ENCODE assay signal across 7 cellular contexts in the genomic region with DNA sequence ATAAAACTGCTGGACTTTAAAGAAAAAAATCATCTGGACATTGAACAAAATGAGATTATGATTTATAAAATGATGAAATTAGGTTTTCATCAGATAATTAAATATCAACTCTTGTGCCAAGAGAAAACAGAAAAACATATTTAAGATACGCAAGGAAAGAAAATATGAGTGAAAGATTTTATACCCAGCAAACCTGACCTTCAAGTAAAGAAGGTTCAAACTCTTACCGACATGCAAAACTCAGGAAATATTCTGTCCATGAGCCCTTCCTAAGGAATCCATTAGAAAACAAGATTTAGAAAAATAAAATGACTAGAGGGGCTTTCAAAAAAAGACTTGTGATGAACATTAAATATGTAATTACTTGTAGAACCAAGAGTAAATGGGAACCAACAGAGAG.
"Had no signal": no experiment of that assay in that cellular context is flagged by ENCODE, and none has a peak within 500 bp of the region (broad histone marks: within the 10 kb centered on the region; RNA-seq: fewer than 3 reads in every experiment).

No MANE protein-coding gene starts in this region.

- H3K4me3 ChIP-seq: GM12878 had no signal

- DNase-seq: GDM1, GF-D8 had no signal

- ATAC-seq: GM12878 had no signal

- FAIRE-seq: GM12878, GM12891, GM12892, GM18507, GM19239 had no signal
